In the genomic region with DNA sequence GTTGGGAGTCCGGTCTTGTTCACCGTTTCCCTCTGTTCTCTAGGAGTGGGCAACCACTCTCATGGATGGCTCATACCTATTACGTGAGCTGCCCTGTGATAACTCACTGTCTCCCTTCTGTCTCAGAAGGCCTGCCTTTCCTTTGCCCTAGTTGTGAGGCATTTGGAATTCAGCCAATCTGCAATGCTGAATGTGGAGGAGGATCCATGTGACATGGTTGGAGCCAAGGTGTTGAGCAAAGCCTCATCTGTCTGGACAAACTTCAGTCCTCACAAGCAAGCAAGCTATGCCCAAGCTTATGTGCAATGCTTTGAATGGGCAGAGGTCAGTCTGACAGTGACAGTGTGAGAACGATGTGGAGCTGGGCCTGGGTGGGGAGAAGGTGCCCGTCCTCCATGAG, we compare ENCODE assay signal across 22 cellular contexts. TPM values are rescaled to one million over a fixed set of nuclear protein-coding genes. Genes with fewer than 3 reads are reported as not detected.
DNase-seq lines count a peak whose midpoint lies in the region; ATAC-seq and TF ChIP-seq lines count a peak whose summit lies in the region.
"Had no signal": no experiment of that assay in that cellular context is flagged by ENCODE, and none has a peak within 500 bp of the region (broad histone marks: within the 10 kb centered on the region; RNA-seq: fewer than 3 reads in every experiment).

No MANE protein-coding gene starts in this region.

- H3K27ac Mint-ChIP-seq in activated CD8-positive, alpha-beta memory T cell treated with anti-CD3 and anti-CD28 coated beads, Interleukin-2, amount 10 ng/mL, durations not matched to agents 7 days and 5 days: no peak overlapping the region
- H3K27ac Mint-ChIP-seq: activated naive CD8-positive, alpha-beta T cell treated with anti-CD3 and anti-CD28 coated beads, Interleukin-2, amount 10 ng/mL, durations not matched to agents 7 days and 5 days; neural progenitor cell had no signal

- no peak overlapping the region for H3K4me3 Mint-ChIP-seq in activated CD8-positive, alpha-beta memory T cell treated with anti-CD3 and anti-CD28 coated beads, Interleukin-2, amount 10 ng/mL, durations not matched to agents 7 days and 5 days
- H3K4me3 Mint-ChIP-seq: activated naive CD8-positive, alpha-beta T cell treated with anti-CD3 and anti-CD28 coated beads, Interleukin-2, amount 10 ng/mL, durations not matched to agents 7 days and 5 days; activated T-cell treated with anti-CD3 and anti-CD28 coated beads, Interleukin-2, amount 50 U/mL, for 4 hours; neural progenitor cell had no signal

- no peaks in the 10 kb centered on the region for H3K9me3 Mint-ChIP-seq in activated CD8-positive, alpha-beta memory T cell treated with anti-CD3 and anti-CD28 coated beads, Interleukin-2, amount 10 ng/mL, durations not matched to agents 7 days and 5 days (ENCODE audit: low read depth)
- H3K9me3 Mint-ChIP-seq: activated naive CD8-positive, alpha-beta T cell treated with anti-CD3 and anti-CD28 coated beads, Interleukin-2, amount 10 ng/mL, durations not matched to agents 7 days and 5 days; activated T-cell treated with anti-CD3 and anti-CD28 coated beads, Interleukin-2, amount 50 U/mL, for 4 hours; neural progenitor cell had no signal

- H3K36me3 ChIP-seq in PC-3 (ENCODE audit: low read depth, low read length): no peaks in the 10 kb centered on the region
- H3K36me3 ChIP-seq: BLaER1, neural progenitor cell had no signal

- H3K4me3 ChIP-seq in PC-3 (ENCODE audit: low read length) (no peak overlapping the region), fibroblast of pulmonary artery (replicated peaks; ENCODE audit: low read depth, low read length) (no peak overlapping the region)
- H3K4me3 ChIP-seq: BLaER1, neural progenitor cell, testis had no signal

- TF ChIP-seq CTCF in PC-3 (conservative IDR thresholded peaks at IDR 0.05; ENCODE audit: low read depth, low read length): no peak
- no peak for TF ChIP-seq CTCF in fibroblast of pulmonary artery (IDR thresholded peaks at IDR 0.05; ENCODE audit: low read length, missing control alignments)

- H3K79me2 ChIP-seq in PC-3 (ENCODE audit: low read length): no peaks in the 10 kb centered on the region

- no peaks in the 10 kb centered on the region for H4K20me1 ChIP-seq in PC-3 (ENCODE audit: low read length)
- H4K20me1 ChIP-seq: BLaER1 had no signal

- intact Hi-C loops in PC-3 (cut with micrococcal nuclease): no loop called here

- H3K27ac ChIP-seq in PC-3 (ENCODE audit: low read length): peak overlapping the region; percentile 47; the same call in 1 of the 2 replicates
- H3K27ac ChIP-seq: BLaER1, neural progenitor cell, testis had no signal

- no peak overlapping the region for H2AFZ ChIP-seq in PC-3 (ENCODE audit: low read length)
- H2AFZ ChIP-seq: neural progenitor cell had no signal

- H3K36me3 Mint-ChIP-seq in activated CD8-positive, alpha-beta memory T cell treated with anti-CD3 and anti-CD28 coated beads, Interleukin-2, amount 10 ng/mL, durations not matched to agents 7 days and 5 days: no peaks in the 10 kb centered on the region
- H3K36me3 Mint-ChIP-seq: activated naive CD8-positive, alpha-beta T cell treated with anti-CD3 and anti-CD28 coated beads, Interleukin-2, amount 10 ng/mL, durations not matched to agents 7 days and 5 days; neural progenitor cell had no signal

- CTCF ChIA-PET in PC-3 (lab: Charles Lee): interaction anchor here (0.5 kb wide), 1 partner anchor 32 kb away, joined by 3 read pairs; no protein-coding TSS in a partner anchor
- CTCF ChIA-PET in activated CD8-positive, alpha-beta memory T cell treated with anti-CD3 and anti-CD28 coated beads, Interleukin-2, amount 10 ng/mL, durations not matched to agents 7 days and 5 days (lab: Charles Lee): no interaction called here

- no peaks in the 10 kb centered on the region for H3K9me2 ChIP-seq in PC-3 (replicated peaks; ENCODE audit: low read length)

- no TSS peak for BruUV-seq in PC-3 (replicated peaks; lab: Mats Ljungman, UMichigan)

- H3F3A ChIP-seq in PC-3 (ENCODE audit: low read length, unreplicated experiment): no peaks in the 10 kb centered on the region

- H3K4me2 ChIP-seq in PC-3 (ENCODE audit: low read length): peak overlapping the region; percentile 19; the same call in 1 of the 2 replicates
- H3K4me2 ChIP-seq: BLaER1, neural progenitor cell had no signal

- H3K9ac ChIP-seq in PC-3 (ENCODE audit: low read length): no peak overlapping the region
- H3K9ac ChIP-seq: BLaER1, neural progenitor cell had no signal

- H3K4me1 Mint-ChIP-seq in activated CD8-positive, alpha-beta memory T cell treated with anti-CD3 and anti-CD28 coated beads, Interleukin-2, amount 10 ng/mL, durations not matched to agents 7 days and 5 days: peaks cover 24% of the 10 kb centered on the region

- DNase-seq in Daoy (ENCODE audit: low read depth): peak; percentile 79
- DNase-seq in PC-3: peak; percentile 83
- DNase-seq in fibroblast of pulmonary artery (ENCODE audit: low read depth): peak; percentile 70
- DNase-seq in renal cortical epithelial cell (ENCODE audit: low read depth): peak; percentile 85
- no peak for DNase-seq in stimulated activated naive CD8-positive, alpha-beta T cell treated with anti-CD3 and anti-CD28 coated beads, Interleukin-15, Interleukin-2, amounts not matched to agents 100 U/mL and 50 U/mL, for 24 hours
- no peak for DNase-seq in anterior cingulate cortex (lab: John Stamatoyannopoulos, UW)
- no peak for DNase-seq in SW480 (ENCODE audit: low spot score)
- DNase-seq in activated CD8-positive, alpha-beta memory T cell treated with anti-CD3 and anti-CD28 coated beads, Interleukin-2, amount 10 ng/mL, durations not matched to agents 7 days and 5 days: no peak
- DNase-seq: activated CD4-positive, alpha-beta T cell treated with anti-CD3 and anti-CD28 coated beads, Interleukin-2, amount 50 U/mL, for 48 hours; activated naive CD8-positive, alpha-beta T cell treated with anti-CD3 and anti-CD28 coated beads, Interleukin-2, amount 10 ng/mL, durations not matched to agents 7 days and 5 days; activated T-cell treated with anti-CD3 and anti-CD28 coated beads, Interleukin-2, amount 50 U/mL, for 4 hours; cerebellar nuclear complex; DMS153; effector memory CD4-positive, alpha-beta T cell; MM.1S; NCI-H2029; stimulated activated CD4-positive, alpha-beta T cell treated with anti-CD3 and anti-CD28 coated beads, Interleukin-4, amount 100 ng/mL, for 24 hours; stimulated activated CD8-positive, alpha-beta memory T cell treated with anti-CD3 and anti-CD28 coated beads, Interleukin-4, amount 100 ng/mL, for 48 hours; testis had no signal

- H3K9me3 ChIP-seq in PC-3 (ENCODE audit: low read length): no peaks in the 10 kb centered on the region
- H3K9me3 ChIP-seq: BLaER1, testis had no signal

- H3K27me3 ChIP-seq in PC-3 (ENCODE audit: low read length): no peaks in the 10 kb centered on the region
- H3K27me3 ChIP-seq: BLaER1, neural progenitor cell, testis had no signal

- no peaks in the 10 kb centered on the region for H3K27me3 Mint-ChIP-seq in activated CD8-positive, alpha-beta memory T cell treated with anti-CD3 and anti-CD28 coated beads, Interleukin-2, amount 10 ng/mL, durations not matched to agents 7 days and 5 days
- H3K27me3 Mint-ChIP-seq: activated naive CD8-positive, alpha-beta T cell treated with anti-CD3 and anti-CD28 coated beads, Interleukin-2, amount 10 ng/mL, durations not matched to agents 7 days and 5 days had no signal

- POLR2A ChIA-PET in PC-3 (lab: Charles Lee; ENCODE audit: unreplicated experiment): no interaction called here

- ATAC-seq in PC-3: no peak; the same call in 1 of the 2 replicates
- ATAC-seq in stimulated activated naive CD8-positive, alpha-beta T cell treated with anti-CD3 and anti-CD28 coated beads, Interleukin-15, Interleukin-2, amounts not matched to agents 100 U/mL and 50 U/mL, for 24 hours: no peak
- no peak for ATAC-seq in activated CD8-positive, alpha-beta memory T cell treated with anti-CD3 and anti-CD28 coated beads, Interleukin-2, amount 10 ng/mL, durations not matched to agents 7 days and 5 days
- ATAC-seq: activated T-cell treated with anti-CD3 and anti-CD28 coated beads, Interleukin-2, amount 50 U/mL, for 4 hours; SK-N-SH treated with all-trans-retinoic acid at 6 μM for 48 hours had no signal

- peaks cover 47% of the 10 kb centered on the region for H3K4me1 ChIP-seq in PC-3 (ENCODE audit: insufficient read depth, low read length)
- H3K4me1 ChIP-seq: BLaER1, neural progenitor cell had no signal

RNA-seq across cellular contexts. Expression of a gene that starts 37.8 kb away (rescaled TPM):
- 2.5 and 7.5 TPM in 2 replicates for total RNA-seq in Daoy (2014; rRNA removed; shearing (Covaris generic))
- total RNA-seq in PC-3 (2014; rRNA removed) (2.6 and 5.0 TPM in 2 replicates), renal cortical epithelial cell (16.5 and 29.7 TPM in 2 replicates)
- 10 to 100 TPM; 36.7 to 70.1 TPM for total RNA-seq in activated CD8-positive, alpha-beta memory T cell treated with anti-CD3 and anti-CD28 coated beads, Interleukin-2, amount 10 ng/mL, durations not matched to agents 7 days and 5 days

Comparison
In these comparisons a context has a peak if more than half of its experiments do, and no peak if none do; other contexts are left out.
1. DNase-seq: peak in Daoy (single experiment), PC-3 (single experiment), fibroblast of pulmonary artery (single experiment) and renal cortical epithelial cell (single experiment); none in stimulated activated naive CD8-positive, alpha-beta T cell treated with anti-CD3 and anti-CD28 coated beads, Interleukin-15, Interleukin-2, amounts not matched to agents 100 U/mL and 50 U/mL, for 24 hours (single experiment), anterior cingulate cortex (0 of 58), SW480 (single experiment) and activated CD8-positive, alpha-beta memory T cell treated with anti-CD3 and anti-CD28 coated beads, Interleukin-2, amount 10 ng/mL, durations not matched to agents 7 days and 5 days (single experiment).